20 cellular contexts compared by ENCODE assay signal in the genomic region with DNA sequence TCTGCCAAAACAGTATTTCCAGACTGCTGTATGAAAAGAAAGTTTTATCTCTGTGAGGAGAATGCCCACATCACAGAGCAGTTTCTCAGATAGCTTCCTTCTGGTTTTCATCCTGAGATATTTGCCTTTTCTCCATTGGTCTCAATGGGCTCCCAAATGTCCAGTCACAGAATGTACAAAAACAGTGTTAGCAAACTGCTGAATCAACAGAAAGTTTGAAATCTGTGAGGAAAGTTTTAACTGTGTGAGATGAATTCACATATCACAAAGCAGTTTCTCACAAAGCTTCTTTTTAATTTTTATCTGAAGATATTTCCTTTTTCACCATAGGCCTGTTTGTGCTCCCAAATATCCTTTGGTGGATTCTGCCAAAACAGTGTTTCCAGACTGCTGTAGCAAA.
A peak's percentile ranks its signal among the peaks of the same experiment; 100 is the strongest.
DNase-seq lines count a peak whose midpoint lies in the region; ATAC-seq, FAIRE-seq and TF ChIP-seq lines count a peak whose summit lies in the region.
"Had no signal": no experiment of that assay in that cellular context is flagged by ENCODE, and none has a peak within 500 bp of the region (broad histone marks: within the 10 kb centered on the region; RNA-seq: fewer than 3 reads in every experiment).

No MANE protein-coding gene starts in this region.

- H4K20me1 ChIP-seq in HepG2 (ENCODE audit: insufficient read depth, low read length) (no peaks in the 10 kb centered on the region), K562 (replicated peaks; ENCODE audit: control insufficient read depth, insufficient read depth, low read length) (no peaks in the 10 kb centered on the region)
- H4K20me1 ChIP-seq: BLaER1 treated with 17β-estradiol and CSF1 and Interleukin-3, amounts not matched to agents 10 nM and 100 nM had no signal

- H3K4me2 ChIP-seq in HepG2 (ENCODE audit: low read depth, low read length) = no peak overlapping the region
- no peak overlapping the region for H3K4me2 ChIP-seq in K562 (ENCODE audit: insufficient read depth, low read length)
- H3K4me2 ChIP-seq: BLaER1 treated with 17β-estradiol and CSF1 and Interleukin-3, amounts not matched to agents 10 nM and 100 nM had no signal

- DNase-seq in HepG2 (ENCODE audit: low spot score) (no peak), right lobe of liver (no peak), K562 (ENCODE audit: extremely low read depth in 1 of 4, low spot score in 3 of 4) (no peak), SIG-M5 treated with dmso at 0.1 percent for 504 hours (lab: John Stamatoyannopoulos, UW; ENCODE audit: unreplicated experiment) (no peak)
- DNase-seq in activated CD8-positive, alpha-beta memory T cell treated with anti-CD3 and anti-CD28 coated beads for 24 hours = no peak
- DNase-seq: AML-193; Caco-2; Calu3; CD4-positive, alpha-beta T cell; CD8-positive, alpha-beta T cell; DMS79 treated with DMSO at 0.1 percent for 48 hours; GF-D8 had no signal

- H3K4me1 ChIP-seq in HepG2 (ENCODE audit: insufficient read depth, low read length) = no peaks in the 10 kb centered on the region
- H3K4me1 ChIP-seq in right lobe of liver = no peaks in the 10 kb centered on the region
- no peaks in the 10 kb centered on the region for H3K4me1 ChIP-seq in K562 (replicated peaks in 1 of 2; ENCODE audit: control insufficient read depth in 2 of 2, insufficient read depth in 2 of 2, low read length in 2 of 2)
- H3K4me1 ChIP-seq: BLaER1 treated with 17β-estradiol and CSF1 and Interleukin-3, amounts not matched to agents 10 nM and 100 nM; Caco-2 had no signal

- no peak overlapping the region for H3K4me3 ChIP-seq in HepG2 (replicated peaks in 1 of 3; ENCODE audit: insufficient read depth in 1 of 3, low read depth in 2 of 3, low read length in 3 of 3)
- H3K4me3 ChIP-seq in right lobe of liver = no peak overlapping the region
- H3K4me3 ChIP-seq in K562 = no peak overlapping the region
- H3K4me3 ChIP-seq: BLaER1 treated with 17β-estradiol and CSF1 and Interleukin-3, amounts not matched to agents 10 nM and 100 nM had no signal

- H3K9me3 ChIP-seq in HepG2 (ENCODE audit: low read length) = peaks cover 98% of the 10 kb centered on the region
- H3K9me3 ChIP-seq in right lobe of liver = peaks cover 0 to 33% (median 2%) of the 10 kb centered on the region in 4 donors
- H3K9me3 ChIP-seq in K562 (replicated peaks; ENCODE audit: control insufficient read depth, insufficient read depth, low read depth, low read length) = no peaks in the 10 kb centered on the region

- H3K27me3 ChIP-seq in HepG2 (ENCODE audit: control insufficient read depth in 1 of 2, insufficient read depth in 2 of 2, low read length in 2 of 2) (no peaks in the 10 kb centered on the region; a peak in 1 of 5 replicates), right lobe of liver (no peaks in the 10 kb centered on the region), K562 (ENCODE audit: control insufficient read depth in 2 of 2, insufficient read depth in 2 of 2, low read length in 2 of 2) (no peaks in the 10 kb centered on the region)
- H3K27me3 ChIP-seq: BLaER1 treated with 17β-estradiol and CSF1 and Interleukin-3, amounts not matched to agents 10 nM and 100 nM had no signal

- CTCF ChIA-PET in HepG2 (lab: Yijun Ruan, JAX; ENCODE audit: low intra/inter-chr PET ratio, low total read pairs) (no interaction called here), K562 (lab: Yijun Ruan, JAX; ENCODE audit: low intra/inter-chr PET ratio) (no interaction called here)

- TF ChIP-seq CTCF in HepG2 (CRISPR knock-in tag; IDR thresholded peaks at IDR 0.05) (no peak), right lobe of liver (IDR thresholded peaks at IDR 0.05) (no peak), K562 (IDR thresholded peaks at IDR 0.05 in 2 of 3, conservative IDR thresholded peaks at IDR 0.05 in 1 of 3; ENCODE audit: insufficient read depth in 2 of 3, low read depth in 1 of 3, low read length in 3 of 3) (no peak)

- ATAC-seq in HepG2 = no peak
- no peak for ATAC-seq in right lobe of liver
- no peak for ATAC-seq in K562
- ATAC-seq: CD8-positive, alpha-beta T cell had no signal

- TF ChIP-seq RAD21 in HepG2 (CRISPR knock-in tag; IDR thresholded peaks at IDR 0.05) = no peak
- TF ChIP-seq RAD21 in K562 (CRISPR knock-in tag; conservative IDR thresholded peaks at IDR 0.05 in 1 of 2, IDR thresholded peaks at IDR 0.05 in 1 of 2) = no peak

- TF ChIP-seq POLR2A in HepG2 (IDR thresholded peaks at IDR 0.05; ENCODE audit: insufficient read depth in 1 of 2, low read depth in 2 of 2, low read length in 2 of 2) (no peak), right lobe of liver (IDR thresholded peaks at IDR 0.05) (no peak), K562 (conservative IDR thresholded peaks at IDR 0.05) (no peak)

- FAIRE-seq in HepG2 (lab: Jason Lieb, UNC) (no peak), K562 (lab: Jason Lieb, UNC) (no peak)
- FAIRE-seq: A204.1, D721Med, G401.6, GM12891, GM19239 had no signal

- H3K36me3 ChIP-seq in HepG2 (replicated peaks in 1 of 2; ENCODE audit: control insufficient read depth in 1 of 2, insufficient read depth in 2 of 2, low read length in 2 of 2) = no peaks in the 10 kb centered on the region
- no peaks in the 10 kb centered on the region for H3K36me3 ChIP-seq in right lobe of liver
- no peaks in the 10 kb centered on the region for H3K36me3 ChIP-seq in K562 (ENCODE audit: control insufficient read depth, insufficient read depth, low read length)
- H3K36me3 ChIP-seq: BLaER1 treated with 17β-estradiol and CSF1 and Interleukin-3, amounts not matched to agents 10 nM and 100 nM had no signal

- intact Hi-C loops in HepG2 (cut with micrococcal nuclease; ENCODE audit: unreplicated experiment) = no loop called here
- intact Hi-C loops in right lobe of liver (cut with DNase I) = no loop called here
- intact Hi-C loops in K562 (cut with micrococcal nuclease) = no loop called here

- H3K9ac ChIP-seq in HepG2 (ENCODE audit: insufficient read depth, low read depth, low read length) (no peak overlapping the region), K562 (ENCODE audit: insufficient read depth in 1 of 2, low read depth in 2 of 2, low read length in 2 of 2) (no peak overlapping the region)
- H3K9ac ChIP-seq: BLaER1 treated with 17β-estradiol and CSF1 and Interleukin-3, amounts not matched to agents 10 nM and 100 nM had no signal

- TF ChIP-seq EP300 in HepG2 (IDR thresholded peaks at IDR 0.05; ENCODE audit: low read depth in 2 of 2, low read length in 2 of 2) (no peak), HepG2 (CRISPR knock-in tag; IDR thresholded peaks at IDR 0.05; ENCODE audit: borderline replicate concordance) (no peak), K562 (IDR thresholded peaks at IDR 0.05; ENCODE audit: low read length) (no peak)

- POLR2A ChIA-PET in HepG2 (lab: Yijun Ruan, JAX) = no interaction called here
- POLR2A ChIA-PET in K562 (lab: Yijun Ruan, JAX) = no interaction called here

- H3K79me2 ChIP-seq in HepG2 (ENCODE audit: insufficient read depth, low read length) = no peaks in the 10 kb centered on the region
- H3K79me2 ChIP-seq in K562 (ENCODE audit: control insufficient read depth, insufficient read depth, low read length) = no peaks in the 10 kb centered on the region

- H3K9me1 ChIP-seq in K562 (ENCODE audit: control insufficient read depth, insufficient read depth, low read length) = no peaks in the 10 kb centered on the region

- in situ Hi-C loops in HepG2 (cut with HindIII; ENCODE audit: extremely low pct_ligation_motif_present, low pct_unique_long_range_greater_than_20kb) (no loop called here), K562 (cut with MboI) (no loop called here)

- H3K27ac ChIP-seq in HepG2 (ENCODE audit: extremely low read length, insufficient read depth, low read length) (no peak overlapping the region), right lobe of liver (no peak overlapping the region), K562 (ENCODE audit: extremely low read depth, low read depth, low read length) (no peak overlapping the region)
- H3K27ac ChIP-seq: 22Rv1; BLaER1 treated with 17β-estradiol and CSF1 and Interleukin-3, amounts not matched to agents 10 nM and 100 nM; C4-2B had no signal

- H2AFZ ChIP-seq in HepG2 (ENCODE audit: low read length) (no peak overlapping the region), K562 (ENCODE audit: low read depth, low read length) (no peak overlapping the region)

- no TSS peak for BruUV-seq in HepG2 (replicated peaks; lab: Mats Ljungman, UMichigan)
- no TSS peak for BruUV-seq in K562 (replicated peaks; lab: Mats Ljungman, UMichigan)

TF ChIP-seq in HepG2, 621 proteins besides CTCF, POLR2A, EP300 and RAD21 (continues in another document):
- TF ChIP-seq ZNF569 (CRISPR knock-in tag; IDR thresholded peaks at IDR 0.05; ENCODE audit: borderline replicate concordance) = no peak
- no peak for TF ChIP-seq TCF12 (IDR thresholded peaks at IDR 0.05)
- TF ChIP-seq TCF12 (CRISPR knock-in tag; IDR thresholded peaks at IDR 0.05) = no peak
- no peak for TF ChIP-seq DPF2 (CRISPR knock-in tag; IDR thresholded peaks at IDR 0.05; ENCODE audit: borderline replicate concordance, low read depth)
- no peak for TF ChIP-seq FOXJ3 (CRISPR knock-in tag; IDR thresholded peaks at IDR 0.05; ENCODE audit: borderline replicate concordance)
- peak; percentile 75 to 88 for TF ChIP-seq MAFK (conservative IDR thresholded peaks at IDR 0.05 in 1 of 2, IDR thresholded peaks at IDR 0.05 in 1 of 2; ENCODE audit: low read length in 2 of 2)

TF ChIP-seq in K562, 482 proteins besides CTCF, POLR2A, EP300 and RAD21 (continues in another document):
- TF ChIP-seq ZNF143 (CRISPR knock-in tag; IDR thresholded peaks at IDR 0.05) (no peak), MAFF (IDR thresholded peaks at IDR 0.05; ENCODE audit: low read length) (peak; percentile 58), ZNF316 (IDR thresholded peaks at IDR 0.05) (peak; percentile 39; the same call in 1 of the 2 replicates)
- TF ChIP-seq, protein P1, sequence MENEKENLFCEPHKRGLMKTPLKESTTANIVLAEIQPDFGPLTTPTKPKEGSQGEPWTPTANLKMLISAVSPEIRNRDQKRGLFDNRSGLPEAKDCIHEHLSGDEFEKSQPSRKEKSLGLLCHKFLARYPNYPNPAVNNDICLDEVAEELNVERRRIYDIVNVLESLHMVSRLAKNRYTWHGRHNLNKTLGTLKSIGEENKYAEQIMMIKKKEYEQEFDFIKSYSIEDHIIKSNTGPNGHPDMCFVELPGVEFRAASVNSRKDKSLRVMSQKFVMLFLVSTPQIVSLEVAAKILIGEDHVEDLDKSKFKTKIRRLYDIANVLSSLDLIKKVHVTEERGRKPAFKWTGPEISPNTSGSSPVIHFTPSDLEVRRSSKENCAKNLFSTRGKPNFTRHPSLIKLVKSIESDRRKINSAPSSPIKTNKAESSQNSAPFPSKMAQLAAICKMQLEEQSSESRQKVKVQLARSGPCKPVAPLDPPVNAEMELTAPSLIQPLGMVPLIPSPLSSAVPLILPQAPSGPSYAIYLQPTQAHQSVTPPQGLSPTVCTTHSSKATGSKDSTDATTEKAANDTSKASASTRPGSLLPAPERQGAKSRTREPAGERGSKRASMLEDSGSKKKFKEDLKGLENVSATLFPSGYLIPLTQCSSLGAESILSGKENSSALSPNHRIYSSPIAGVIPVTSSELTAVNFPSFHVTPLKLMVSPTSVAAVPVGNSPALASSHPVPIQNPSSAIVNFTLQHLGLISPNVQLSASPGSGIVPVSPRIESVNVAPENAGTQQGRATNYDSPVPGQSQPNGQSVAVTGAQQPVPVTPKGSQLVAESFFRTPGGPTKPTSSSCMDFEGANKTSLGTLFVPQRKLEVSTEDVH (IDR thresholded peaks at IDR 0.05; ENCODE audit: low read depth, partially characterized antibody) = no peak
